In genomic region chr16:18941471-18941870, GRCh38 we compare ENCODE assay signal across 23 cellular contexts. TPM values are rescaled to one million over a fixed set of nuclear protein-coding genes. Genes with fewer than 3 reads are reported as not detected.
"Had no signal": no experiment of that assay in that cellular context is flagged by ENCODE, and none has a peak within 500 bp of the region (broad histone marks: within the 10 kb centered on the region; RNA-seq: fewer than 3 reads in every experiment).

No MANE protein-coding gene starts in this region.

- H3K27ac ChIP-seq: lower lobe of right lung, ovary, right atrium auricular region, stomach, thoracic aorta, tibial artery, upper lobe of right lung had no signal

- H3K9me3 ChIP-seq: lower lobe of right lung, ovary, right atrium auricular region, stomach, thoracic aorta, tibial artery, upper lobe of right lung had no signal

- H3K4me3 ChIP-seq: lower lobe of right lung, ovary, right atrium auricular region, skin epidermis, stomach, thoracic aorta, tibial artery, upper lobe of right lung had no signal

- H3K36me3 ChIP-seq: lower lobe of right lung, ovary, right atrium auricular region, stomach, thoracic aorta, tibial artery, upper lobe of right lung had no signal

- H3K27me3 ChIP-seq: ovary, right atrium auricular region, stomach, tibial artery, upper lobe of right lung had no signal

- DNase-seq: hippocampal formation; kidney glomerular epithelial cell; left cardiac atrium; lower lobe of right lung; mammary epithelial cell; mesenchymal stem cell; naive thymus-derived CD4-positive, alpha-beta T cell; ovary; stimulated activated CD4-positive, alpha-beta T cell treated with anti-CD3 and anti-CD28 coated beads, Interleukin-12 subunit alpha, Interleukin-12 subunit beta, amount 100 ng/mL, for 4 hours; stimulated activated CD4-positive, alpha-beta T cell treated with anti-CD3 and anti-CD28 coated beads, Interleukin-15, amount 100 ng/mL, for 24 hours; stimulated activated CD4-positive, alpha-beta T cell treated with anti-CD3 and anti-CD28 coated beads, Interleukin-2, amount 100 ng/mL, for 24 hours; stimulated activated CD4-positive, alpha-beta T cell treated with anti-CD3 and anti-CD28 coated beads, Interleukin-4, amount 100 ng/mL, for 1 hour; stimulated activated naive B cell treated with anti-CD40 and anti-IgM and Interleukin-4, amounts not matched to agents 10 μg/mL and 1 μg/mL and 100 μg/mL, for 72 hours; stimulated activated naive CD8-positive, alpha-beta T cell treated with anti-CD3 and anti-CD28 coated beads, Interleukin-15, Interleukin-2, amounts not matched to agents 100 U/mL and 50 U/mL, for 24 hours; stomach; tibial artery; trophoblast cell; upper lobe of right lung had no signal

RNA-seq across cellular contexts. Expression of gene TMC7, which starts 42.3 kb away (rescaled TPM):
- total RNA-seq: mononuclear cell; natural killer cell treated with Interleukin-12 subunit alpha and Interleukin-12 subunit beta and Interleukin-15 and Interleukin-18, amount 100 ng/mL, for 72 hours had no signal
- polyA plus RNA-seq: naive thymus-derived CD4-positive, alpha-beta T cell had no signal
